9 cellular contexts compared by ENCODE assay signal in the genomic region with DNA sequence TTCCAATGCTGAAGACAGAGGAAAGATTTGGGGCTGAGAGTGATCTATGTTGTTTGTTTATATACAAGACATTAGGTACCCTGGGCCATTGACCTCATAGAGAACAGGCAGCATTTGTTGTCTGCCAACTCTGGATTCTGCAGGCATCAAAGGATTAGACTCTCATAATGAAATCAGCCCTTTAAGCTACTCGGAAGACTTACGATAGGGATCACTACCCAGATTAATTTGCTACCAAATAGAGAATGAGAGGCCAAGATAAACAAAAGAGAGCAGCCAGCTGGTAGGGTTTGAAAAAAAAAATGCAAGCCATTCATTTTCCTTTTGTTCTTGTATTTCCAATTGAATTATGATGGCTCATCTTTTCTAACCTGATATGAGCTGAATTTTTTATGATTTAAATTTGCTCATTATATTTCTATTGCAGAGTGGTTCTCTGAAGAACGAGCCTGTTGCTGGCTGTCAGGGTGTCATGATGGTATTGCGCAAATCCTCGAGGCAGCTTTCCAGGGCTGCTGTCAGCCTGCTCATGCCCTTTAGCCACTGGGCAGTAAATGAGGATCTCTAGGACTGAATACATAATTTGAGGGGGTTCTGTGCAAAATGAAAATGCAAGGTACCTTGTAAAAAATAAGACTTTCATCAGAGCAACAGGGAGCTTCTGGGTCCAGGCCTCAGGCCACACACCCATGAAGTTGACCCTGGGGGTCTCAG.
DNase-seq lines count a peak whose midpoint lies in the region; ATAC-seq and TF ChIP-seq lines count a peak whose summit lies in the region.
"Had no signal": no experiment of that assay in that cellular context is flagged by ENCODE, and none has a peak within 500 bp of the region (broad histone marks: within the 10 kb centered on the region; RNA-seq: fewer than 3 reads in every experiment).

No MANE protein-coding gene starts in this region.

- whole genome bisulfite sequencing in gastroesophageal sphincter (ENCODE audit: low coverage in 1 of 2), 2 donors, result 22 to 27% methylated on average over 5 of the region's 5 CpGs

- TF ChIP-seq CTCF in gastrocnemius medialis (IDR thresholded peaks at IDR 0.05 in 4 of 5, conservative IDR thresholded peaks at IDR 0.05 in 1 of 5) (no peak), gastroesophageal sphincter (IDR thresholded peaks at IDR 0.05) (no peak)

- no peaks in the 10 kb centered on the region for H3K4me1 Mint-ChIP-seq in stimulated activated naive CD8-positive, alpha-beta T cell treated with anti-CD3 and anti-CD28 coated beads, Interleukin-15, amount 100 ng/mL, for 72 hours

- no peak for TF ChIP-seq EP300 in gastroesophageal sphincter (IDR thresholded peaks at IDR 0.05)

- peak; percentile 65 to 70 for ATAC-seq in gastrocnemius medialis
- ATAC-seq in stimulated activated naive CD8-positive, alpha-beta T cell treated with anti-CD3 and anti-CD28 coated beads, Interleukin-15, amount 100 ng/mL, for 72 hours, result no peak
- ATAC-seq in gastroesophageal sphincter, result no peak

- peaks cover 3 to 23% of the 10 kb centered on the region in 2 donors for H3K9me3 Mint-ChIP-seq in stimulated activated naive CD8-positive, alpha-beta T cell treated with anti-CD3 and anti-CD28 coated beads, Interleukin-15, amount 100 ng/mL, for 72 hours

- intact Hi-C loops in gastrocnemius medialis (cut with DNase I; ENCODE audit: low total_unique reads), result no loop called here

- H3K4me3 ChIP-seq in MG63 (no peak overlapping the region), gastrocnemius medialis (no peak overlapping the region), gastroesophageal sphincter (no peak overlapping the region)
- H3K4me3 ChIP-seq: colonic mucosa had no signal

- in situ Hi-C loops in gastrocnemius medialis (cut with MboI; ENCODE audit: low sequenced_read_pairs in 4 of 4), result loop anchor here in 3 of 4 donors (25.0 kb wide), 2 partner anchors 428 to 453 kb away; no protein-coding TSS in a partner anchor

- DNase-seq in MG63, result peak; percentile 56
- peak; percentile 33 for DNase-seq in OCI-M1 (lab: John Stamatoyannopoulos, UW)
- peak; percentile 29 for DNase-seq in fibroblast of the conjunctiva (ENCODE audit: low read depth)
- peak in 1 of 2 donors; percentile 31 for DNase-seq in gastrocnemius medialis
- DNase-seq in activated CD4-positive, alpha-beta T cell treated with anti-CD3 and anti-CD28 coated beads for 48 hours, result no peak
- DNase-seq in stimulated activated naive CD8-positive, alpha-beta T cell treated with anti-CD3 and anti-CD28 coated beads, Interleukin-15, amount 100 ng/mL, for 72 hours, result no peak
- DNase-seq: activated CD4-positive, alpha-beta T cell treated with anti-CD3 and anti-CD28 coated beads, Interleukin-2, amount 50 U/mL, for 4 hours; colonic mucosa had no signal

- H3K27me3 Mint-ChIP-seq in stimulated activated naive CD8-positive, alpha-beta T cell treated with anti-CD3 and anti-CD28 coated beads, Interleukin-15, amount 100 ng/mL, for 72 hours, result peaks cover 31% of the 10 kb centered on the region

- H3K27me3 ChIP-seq in MG63 (peaks cover 4% of the 10 kb centered on the region; the same call in 1 of the 2 replicates), gastrocnemius medialis (no peaks in the 10 kb centered on the region), gastroesophageal sphincter (no peaks in the 10 kb centered on the region)
- H3K27me3 ChIP-seq: colonic mucosa had no signal

- H3K9me3 ChIP-seq in MG63, result no peaks in the 10 kb centered on the region
- H3K9me3 ChIP-seq in gastrocnemius medialis, result no peaks in the 10 kb centered on the region
- H3K9me3 ChIP-seq in gastroesophageal sphincter, result peaks cover 0 to 18% (median 0%) of the 10 kb centered on the region in 3 donors
- H3K9me3 ChIP-seq: colonic mucosa had no signal

- H3K27ac Mint-ChIP-seq in stimulated activated naive CD8-positive, alpha-beta T cell treated with anti-CD3 and anti-CD28 coated beads, Interleukin-15, amount 100 ng/mL, for 72 hours, result no peak overlapping the region

- H3K36me3 ChIP-seq in MG63, result no peaks in the 10 kb centered on the region
- H3K36me3 ChIP-seq in gastrocnemius medialis, result no peaks in the 10 kb centered on the region
- H3K36me3 ChIP-seq in gastroesophageal sphincter, result no peaks in the 10 kb centered on the region
- H3K36me3 ChIP-seq: colonic mucosa had no signal

- no peaks in the 10 kb centered on the region for H3K4me1 ChIP-seq in gastrocnemius medialis
- H3K4me1 ChIP-seq in gastroesophageal sphincter, result no peaks in the 10 kb centered on the region
- H3K4me1 ChIP-seq: colonic mucosa had no signal

- no peak for TF ChIP-seq POLR2A in gastrocnemius medialis (IDR thresholded peaks at IDR 0.05)
- TF ChIP-seq POLR2A in gastroesophageal sphincter (IDR thresholded peaks at IDR 0.05), result no peak

- H3K27ac ChIP-seq in gastrocnemius medialis (no peak overlapping the region), gastroesophageal sphincter (no peak overlapping the region)
- H3K27ac ChIP-seq: colonic mucosa had no signal

- H3K4me3 Mint-ChIP-seq in stimulated activated naive CD8-positive, alpha-beta T cell treated with anti-CD3 and anti-CD28 coated beads, Interleukin-15, amount 100 ng/mL, for 72 hours, result no peak overlapping the region

Comparison
In these comparisons a context has a peak if more than half of its experiments do, and no peak if none do; other contexts are left out.
1. DNase-seq: peak in MG63 (single experiment), OCI-M1 (single experiment) and fibroblast of the conjunctiva (single experiment); none in activated CD4-positive, alpha-beta T cell treated with anti-CD3 and anti-CD28 coated beads for 48 hours (single experiment) and stimulated activated naive CD8-positive, alpha-beta T cell treated with anti-CD3 and anti-CD28 coated beads, Interleukin-15, amount 100 ng/mL, for 72 hours (0 of 2).
2. ATAC-seq: peak in gastrocnemius medialis (2 of 2); none in stimulated activated naive CD8-positive, alpha-beta T cell treated with anti-CD3 and anti-CD28 coated beads, Interleukin-15, amount 100 ng/mL, for 72 hours (single experiment) and gastroesophageal sphincter (single experiment).